ENCODE assay signal across 8 cellular contexts in the genomic region with DNA sequence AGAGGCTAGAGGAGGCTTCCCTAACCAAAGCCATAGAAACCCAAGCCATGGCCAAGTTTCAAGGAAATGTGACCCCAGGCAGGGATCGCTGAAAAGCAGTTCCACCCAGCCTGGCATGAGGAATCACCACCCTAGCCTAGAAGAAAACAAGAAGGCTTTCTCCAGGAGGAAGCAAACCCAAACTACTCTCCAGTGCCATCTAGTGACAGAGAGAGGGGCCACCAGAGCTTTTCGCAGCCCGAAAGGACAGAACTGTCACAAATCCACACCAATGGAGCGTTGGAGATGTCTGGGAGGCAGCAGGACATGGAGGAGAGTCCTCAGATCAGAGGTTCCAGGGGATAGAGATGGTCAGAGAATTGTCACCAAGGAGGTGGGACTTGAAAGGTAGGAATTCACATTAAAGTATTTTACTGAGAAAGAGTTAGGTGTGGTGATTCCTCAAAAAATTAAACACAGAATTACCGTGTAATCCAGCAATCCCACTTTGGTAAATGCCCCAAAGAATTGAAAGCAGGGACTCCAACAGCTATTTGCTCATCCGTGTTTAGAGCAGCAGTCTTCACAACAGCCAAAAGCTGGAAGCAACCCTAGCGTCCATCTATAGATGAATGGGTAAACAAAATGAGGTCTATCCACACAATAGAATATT.
DNase-seq lines count a peak whose midpoint lies in the region; ATAC-seq, FAIRE-seq and TF ChIP-seq lines count a peak whose summit lies in the region.

No MANE protein-coding gene starts in this region.

- peaks cover 6% of the 10 kb centered on the region for H3K4me1 Mint-ChIP-seq in stimulated activated effector memory CD8-positive, alpha-beta T cell treated with anti-CD3 and anti-CD28 coated beads, Interleukin-12 subunit alpha, Interleukin-12 subunit beta, amount 100 ng/mL, for 72 hours

- WGBS in lung, 2 donors = 22 to 27% methylated on average over 7 of the region's 7 CpGs

- DNase-seq in NCI-H2171 treated with DMSO at 0.1 percent for 48 hours (lab: John Stamatoyannopoulos, UW) (peak; percentile 71), dermis microvascular lymphatic vessel endothelial cell (ENCODE audit: low read depth in 2 of 2) (peak; percentile 7 to 59), lung (ENCODE audit: low spot score) (peak; percentile 68)
- DNase-seq in activated CD4-positive, CD25-positive, alpha-beta regulatory T cell treated with anti-CD3 and anti-CD28 coated beads, Interleukin-2, amount 50 U/mL, for 72 hours = peak; percentile 51
- DNase-seq in stimulated activated effector memory CD8-positive, alpha-beta T cell treated with anti-CD3 and anti-CD28 coated beads, Interleukin-12 subunit alpha, Interleukin-12 subunit beta, amount 100 ng/mL, for 72 hours (ENCODE audit: low spot score in 2 of 2) = peak; percentile 15 to 73

- ATAC-seq in lung (ENCODE audit: insufficient read depth, low FRiP score) (no peak), GM18873 (IDR thresholded peaks at IDR 0.05; ENCODE audit: low FRiP score, unreplicated experiment) (no peak)
- ATAC-seq in stimulated activated effector memory CD8-positive, alpha-beta T cell treated with anti-CD3 and anti-CD28 coated beads, Interleukin-12 subunit alpha, Interleukin-12 subunit beta, amount 100 ng/mL, for 72 hours = peak; percentile 62

- H3K4me3 ChIP-seq in lung = no peak overlapping the region

- peak; percentile 79 for FAIRE-seq in A204.1 (lab: Jason Lieb, UNC)

- no peaks in the 10 kb centered on the region for H3K9me3 Mint-ChIP-seq in stimulated activated effector memory CD8-positive, alpha-beta T cell treated with anti-CD3 and anti-CD28 coated beads, Interleukin-12 subunit alpha, Interleukin-12 subunit beta, amount 100 ng/mL, for 72 hours

- H3K9me3 ChIP-seq in lung (ENCODE audit: control insufficient read depth in 2 of 2, insufficient read depth in 1 of 2, low read length in 1 of 2) = peaks cover 0 to 10% of the 10 kb centered on the region in 2 donors

- TF ChIP-seq CTCF in GM12873 (IDR thresholded peaks at IDR 0.05; ENCODE audit: insufficient read depth, low read depth, low read length, missing control alignments) (peak; percentile 95), lung (IDR thresholded peaks at IDR 0.05; ENCODE audit: control extremely low read depth, extremely low read depth) (peak; percentile 33)

- peaks cover 5% of the 10 kb centered on the region for H3K36me3 Mint-ChIP-seq in stimulated activated effector memory CD8-positive, alpha-beta T cell treated with anti-CD3 and anti-CD28 coated beads, Interleukin-12 subunit alpha, Interleukin-12 subunit beta, amount 100 ng/mL, for 72 hours

- peaks cover 5% of the 10 kb centered on the region for H3K27me3 ChIP-seq in lung (ENCODE audit: control insufficient read depth, insufficient read depth)

- H3K27ac Mint-ChIP-seq in stimulated activated effector memory CD8-positive, alpha-beta T cell treated with anti-CD3 and anti-CD28 coated beads, Interleukin-12 subunit alpha, Interleukin-12 subunit beta, amount 100 ng/mL, for 72 hours = no peak overlapping the region

- H3K36me3 ChIP-seq in lung (ENCODE audit: control insufficient read depth in 2 of 2, insufficient read depth in 2 of 2, low read length in 2 of 2) = no peaks in the 10 kb centered on the region

- H3K4me3 Mint-ChIP-seq in stimulated activated effector memory CD8-positive, alpha-beta T cell treated with anti-CD3 and anti-CD28 coated beads, Interleukin-12 subunit alpha, Interleukin-12 subunit beta, amount 100 ng/mL, for 72 hours = no peak overlapping the region

- H3K4me1 ChIP-seq in lung (ENCODE audit: control insufficient read depth in 2 of 2, insufficient read depth in 2 of 2, low read length in 2 of 2) = no peaks in the 10 kb centered on the region

- H3K27ac ChIP-seq in lung (ENCODE audit: low read depth in 1 of 2, low read length in 1 of 2) = no peak overlapping the region
